In the genomic region with DNA sequence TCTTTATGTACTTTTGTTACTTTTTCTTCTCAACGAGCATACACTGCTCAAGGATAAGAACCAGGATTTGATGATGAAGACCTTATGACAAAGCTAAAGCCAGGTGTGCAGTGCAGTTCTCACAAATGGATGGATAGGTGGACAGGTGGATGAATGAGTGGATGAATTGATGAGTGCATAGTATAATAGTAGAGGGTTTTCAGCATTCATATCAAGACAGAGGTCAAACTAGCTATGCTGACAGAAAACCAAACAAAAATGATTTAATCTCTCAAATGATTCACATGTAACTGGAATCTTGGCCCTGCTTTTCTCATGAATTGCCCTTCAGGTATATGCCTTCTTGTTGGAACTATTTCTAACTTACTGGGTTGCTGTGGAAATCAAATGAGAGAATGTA, we compare ENCODE assay signal across 1 cellular context.
TF ChIP-seq lines count a peak whose summit lies in the region.

No MANE protein-coding gene starts in this region.

TF ChIP-seq in GM12878, 131 proteins besides CTCF, POLR2A, EP300 and RAD21:
- TF ChIP-seq, protein P1, sequence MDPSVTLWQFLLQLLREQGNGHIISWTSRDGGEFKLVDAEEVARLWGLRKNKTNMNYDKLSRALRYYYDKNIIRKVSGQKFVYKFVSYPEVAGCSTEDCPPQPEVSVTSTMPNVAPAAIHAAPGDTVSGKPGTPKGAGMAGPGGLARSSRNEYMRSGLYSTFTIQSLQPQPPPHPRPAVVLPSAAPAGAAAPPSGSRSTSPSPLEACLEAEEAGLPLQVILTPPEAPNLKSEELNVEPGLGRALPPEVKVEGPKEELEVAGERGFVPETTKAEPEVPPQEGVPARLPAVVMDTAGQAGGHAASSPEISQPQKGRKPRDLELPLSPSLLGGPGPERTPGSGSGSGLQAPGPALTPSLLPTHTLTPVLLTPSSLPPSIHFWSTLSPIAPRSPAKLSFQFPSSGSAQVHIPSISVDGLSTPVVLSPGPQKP (IDR thresholded peaks at IDR 0.05; ENCODE audit: low read depth, low read length), result no peak
- peak; percentile 54 for TF ChIP-seq JUNB (IDR thresholded peaks at IDR 0.05)
- TF ChIP-seq NFIC (IDR thresholded peaks at IDR 0.05; ENCODE audit: low read depth, low read length), result peak; percentile 17; the same call in 1 of the 2 replicates
